ENCODE assay signal across 2 cellular contexts in the genomic region with DNA sequence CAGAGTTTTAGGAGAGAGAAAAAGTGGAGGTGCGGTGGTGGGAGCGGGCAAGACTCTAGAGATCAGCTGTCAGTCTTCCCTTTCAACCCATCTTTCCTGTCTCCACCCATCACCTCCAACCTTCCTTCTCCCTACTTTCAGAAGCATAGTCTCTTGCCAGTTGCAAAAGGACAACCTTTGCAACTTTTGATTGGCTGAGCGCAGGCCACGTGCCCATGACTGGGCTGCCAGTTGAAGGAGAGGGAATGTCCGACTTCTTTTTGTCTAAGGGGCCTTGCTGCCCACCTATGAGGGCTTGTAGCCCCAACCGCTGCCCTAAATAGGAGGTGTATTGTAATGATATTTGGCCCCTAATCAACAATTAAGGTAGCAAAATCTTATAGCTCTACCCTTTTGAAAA.
TF ChIP-seq lines count a peak whose summit lies in the region.

No MANE protein-coding gene starts in this region.

TF ChIP-seq in GM23338, 12 proteins besides CTCF, POLR2A, EP300 and RAD21:
- TF ChIP-seq CREB1 (CRISPR knock-in tag; IDR thresholded peaks at IDR 0.05; ENCODE audit: low read depth) = no peak
TF ChIP-seq in GM23338: peak in this region for 0.

TF ChIP-seq in H1, 55 proteins besides CTCF, POLR2A, EP300 and RAD21:
- TF ChIP-seq TAF1 (IDR thresholded peaks at IDR 0.05; ENCODE audit: low read depth, low read length) (no peak), RNF2 (IDR thresholded peaks at IDR 0.05; ENCODE audit: borderline replicate concordance, low read depth, low read length, missing control alignments, poor library complexity, severe bottlenecking) (no peak), SIN3A (conservative IDR thresholded peaks at IDR 0.05 in 1 of 2, IDR thresholded peaks at IDR 0.05 in 1 of 2; ENCODE audit: low read depth in 1 of 2, low read length in 2 of 2) (no peak), MAX (IDR thresholded peaks at IDR 0.05) (no peak), SIX5 (IDR thresholded peaks at IDR 0.05; ENCODE audit: low read depth, low read length) (no peak), POLR2AphosphoS5 (IDR thresholded peaks at IDR 0.05; ENCODE audit: low read depth, low read length) (no peak), EGR1 (IDR thresholded peaks at IDR 0.05; ENCODE audit: borderline replicate concordance, low read depth, low read length) (no peak), SP2 (IDR thresholded peaks at IDR 0.05; ENCODE audit: low read length) (no peak), MAFK (IDR thresholded peaks at IDR 0.05; ENCODE audit: low read depth, low read length) (no peak), RXRA (IDR thresholded peaks at IDR 0.05; ENCODE audit: insufficient read depth, low read depth, low read length) (no peak), CTBP2 (IDR thresholded peaks at IDR 0.05; ENCODE audit: borderline replicate concordance, insufficient read depth, insufficient read length, low read length) (no peak), RBBP5 (IDR thresholded peaks at IDR 0.05; ENCODE audit: borderline replicate concordance, low read depth, low read length) (no peak), PHF8 (conservative IDR thresholded peaks at IDR 0.05; ENCODE audit: low read depth, low read length) (no peak), BACH1 (IDR thresholded peaks at IDR 0.05; ENCODE audit: low read length) (no peak), BRCA1 (IDR thresholded peaks at IDR 0.05; ENCODE audit: low read depth, low read length) (no peak), GTF2F1 (IDR thresholded peaks at IDR 0.05; ENCODE audit: borderline replicate concordance, low read depth, low read length) (no peak), YY1 (IDR thresholded peaks at IDR 0.05; ENCODE audit: low read depth, low read length) (no peak)
